Comparison of ENCODE assay signal across 8 cellular contexts in the genomic region with DNA sequence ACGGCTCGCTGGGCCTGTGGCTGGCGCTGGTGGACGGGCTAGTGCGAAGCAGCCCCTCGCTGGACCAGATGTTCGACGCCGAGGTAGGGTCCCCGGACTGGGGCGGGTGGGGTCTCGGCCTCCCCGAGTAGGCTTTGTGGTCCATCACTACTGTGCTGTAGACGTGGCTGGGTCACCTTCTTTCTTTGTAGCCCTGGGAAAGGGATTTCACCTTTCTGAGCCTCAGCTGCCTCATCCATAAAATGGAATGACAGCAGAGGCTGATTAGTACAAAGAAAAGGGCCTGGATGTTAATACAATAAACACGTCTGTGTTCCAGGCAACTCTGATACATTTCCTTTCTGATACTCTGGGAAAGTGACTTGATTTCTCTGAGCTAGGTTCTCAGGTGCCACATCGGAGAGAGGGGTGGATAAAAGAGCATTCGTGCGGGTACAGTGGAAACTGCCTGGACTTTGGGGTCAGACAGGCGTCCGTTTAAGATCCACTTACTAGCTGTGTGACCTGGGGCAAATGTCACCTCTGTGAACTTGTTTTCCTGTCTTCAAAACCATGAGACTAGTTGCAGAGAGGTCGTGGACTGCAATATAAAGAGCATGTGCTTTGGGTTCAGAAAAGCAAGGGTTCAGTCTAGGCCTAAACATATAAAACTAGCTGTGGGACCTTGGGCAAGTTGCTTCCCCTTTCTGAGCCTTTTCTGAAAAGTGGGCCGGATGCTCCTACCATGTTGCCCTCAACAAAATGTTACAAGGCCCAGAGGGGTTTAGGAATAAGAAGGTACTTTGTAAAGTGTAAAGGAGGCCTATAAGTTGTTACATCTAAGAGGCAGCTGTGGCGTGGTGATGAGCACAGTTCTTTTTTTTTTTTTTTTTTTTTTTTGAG. TPM values are rescaled to one million over a fixed set of nuclear protein-coding genes. Genes with fewer than 3 reads are reported as not detected.
DNase-seq lines count a peak whose midpoint lies in the region; ATAC-seq and TF ChIP-seq lines count a peak whose summit lies in the region.

No MANE protein-coding gene starts in this region.

- H3K9me3 ChIP-seq in heart left ventricle = no peaks in the 10 kb centered on the region
- no peaks in the 10 kb centered on the region for H3K9me3 ChIP-seq in ascending aorta
- H3K9me3 ChIP-seq in lower lobe of right lung = no peaks in the 10 kb centered on the region

- peaks cover 0 to 41% (median 38%) of the 10 kb centered on the region in 9 donors for H3K36me3 ChIP-seq in heart left ventricle
- H3K36me3 ChIP-seq in ascending aorta = peaks cover 24 to 34% of the 10 kb centered on the region in 2 donors
- peaks cover 37% of the 10 kb centered on the region for H3K36me3 ChIP-seq in lower lobe of right lung

- H3K27ac ChIP-seq in heart left ventricle (peak overlapping the region in 11 of 12 donors; percentile 92 to 98 (median 97)), ascending aorta (peak overlapping the region; percentile 95 to 96), lower lobe of right lung (peak overlapping the region; percentile 92)

- DNase-seq in heart left ventricle = no peak
- no peak for DNase-seq in Right ventricle myocardium superior
- no peak for DNase-seq in ascending aorta (ENCODE audit: low spot score in 2 of 2)
- DNase-seq in lower lobe of right lung = no peak
- DNase-seq in ureter (ENCODE audit: low spot score) = peak; percentile 38
- no peak for DNase-seq in activated CD4-positive, alpha-beta T cell treated with anti-CD3 and anti-CD28 coated beads for 1 hour
- no peak for DNase-seq in GM13977 (ENCODE audit: low spot score)

- intact Hi-C loops in heart left ventricle (cut with DNase I) (loop anchor here in 6 of 10 donors (1.0 to 5.0 kb wide), 7 partner anchors 37 to 73 kb away; a partner anchor contains a TSS), Right ventricle myocardium superior (cut with DNase I) (no loop called here), ascending aorta (cut with DNase I) (loop anchor here (1.0 to 2.0 kb wide), 6 partner anchors 8 to 72 kb away; no protein-coding TSS in a partner anchor), lower lobe of right lung (cut with DNase I) (no loop called here)

- H3K27me3 ChIP-seq in heart left ventricle = no peaks in the 10 kb centered on the region
- no peaks in the 10 kb centered on the region for H3K27me3 ChIP-seq in ascending aorta
- no peaks in the 10 kb centered on the region for H3K27me3 ChIP-seq in lower lobe of right lung (ENCODE audit: low read depth)

- H3K4me1 ChIP-seq in heart left ventricle (peaks cover 4 to 72% (median 26%) of the 10 kb centered on the region in 12 donors), ascending aorta (peaks cover 0 to 19% of the 10 kb centered on the region in 2 donors), lower lobe of right lung (peaks cover 74% of the 10 kb centered on the region)

- 25 to 33% (median 26%) methylated on average over 17 to 23 of the region's 23 CpGs for whole genome bisulfite sequencing in heart left ventricle, 4 donors

- ATAC-seq in heart left ventricle = no peak
- ATAC-seq in Right ventricle myocardium superior (ENCODE audit: poor library complexity) = no peak
- ATAC-seq in lower lobe of right lung = no peak
- no peak for ATAC-seq in GM18861 (IDR thresholded peaks at IDR 0.05; ENCODE audit: unreplicated experiment)

- TF ChIP-seq POLR2A in heart left ventricle (IDR thresholded peaks at IDR 0.05) = no peak

- peak overlapping the region; percentile 59 to 84 (median 72) for H3K4me3 ChIP-seq in heart left ventricle
- H3K4me3 ChIP-seq in ascending aorta = peak overlapping the region; percentile 73 to 75
- H3K4me3 ChIP-seq in lower lobe of right lung = peak overlapping the region; percentile 87

- TF ChIP-seq CTCF in heart left ventricle (IDR thresholded peaks at IDR 0.05) = no peak
- TF ChIP-seq CTCF in ascending aorta (IDR thresholded peaks at IDR 0.05) = no peak
- no peak for TF ChIP-seq CTCF in lower lobe of right lung (IDR thresholded peaks at IDR 0.05)
- no peak for TF ChIP-seq CTCF in GM13977 (IDR thresholded peaks at IDR 0.05; ENCODE audit: extremely low read depth, insufficient read depth, missing control alignments)

- in situ Hi-C loops in GM13977 (cut with MboI; ENCODE audit: low pct_unique_long_range_greater_than_20kb, low sequenced_read_pairs, unreplicated experiment) = no loop called here

RNA-seq across cellular contexts. Expression of a gene that starts 0.9 kb away (rescaled TPM):
- total RNA-seq in heart left ventricle (10 to 100 TPM; 16.4 to 54.0 (median 23.0) TPM), Right ventricle myocardium superior (25.3 TPM), ascending aorta (27.4 TPM), lower lobe of right lung (69.3 TPM), ureter (28.8 TPM)
- 10 to 100 TPM; 12.6 to 68.8 TPM for polyA plus RNA-seq in heart left ventricle

RNA-seq across cellular contexts. Expression of a gene that starts 14.3 kb away (rescaled TPM):
- total RNA-seq in heart left ventricle (1 to 10 TPM in 2 of 9 donors, under 1 TPM in 5, not detected in 2; 0.32 to 3.2 (median 0.76) TPM), Right ventricle myocardium superior (1.2 TPM), ascending aorta (not detected), lower lobe of right lung (not detected), ureter (1.2 TPM)
- polyA plus RNA-seq in heart left ventricle = 1 to 10 TPM in 1 of 2 donors, under 1 TPM in 1; 0.40 to 1.5 TPM

RNA-seq across cellular contexts. Expression of a gene that starts 15.6 kb away (rescaled TPM):
- total RNA-seq in heart left ventricle = 100 to 1,000 TPM in 2 of 9 donors, 10 to 100 TPM in 7; 62.1 to 140 (median 94.1) TPM
- polyA plus RNA-seq in heart left ventricle = 100 to 1,000 TPM in 1 of 2 donors, 10 to 100 TPM in 1; 44.3 to 139 TPM
- total RNA-seq in Right ventricle myocardium superior = 80.7 TPM
- total RNA-seq in ascending aorta = 63.8 TPM
- total RNA-seq in lower lobe of right lung = 259 TPM
- 215 TPM for total RNA-seq in ureter

RNA-seq across cellular contexts. Expression of a gene that starts 44.2 kb away (rescaled TPM):
- total RNA-seq in heart left ventricle (100 to 1,000 TPM; 209 to 395 (median 346) TPM), Right ventricle myocardium superior (350 TPM), ascending aorta (100 TPM), lower lobe of right lung (82.2 TPM), ureter (63.0 TPM)
- 100 to 1,000 TPM; 331 to 423 TPM for polyA plus RNA-seq in heart left ventricle

RNA-seq across cellular contexts. Expression of a gene that starts 52.1 kb away (rescaled TPM):
- 100 to 1,000 TPM; 124 to 224 (median 165) TPM for total RNA-seq in heart left ventricle
- 100 to 1,000 TPM; 106 to 175 TPM for polyA plus RNA-seq in heart left ventricle
- 113 TPM for total RNA-seq in Right ventricle myocardium superior
- total RNA-seq in ascending aorta = 142 TPM
- total RNA-seq in lower lobe of right lung = 78.7 TPM
- total RNA-seq in ureter = 94.3 TPM

Comparison
In these comparisons a context has a peak if more than half of its experiments do, and no peak if none do; other contexts are left out.
1. intact Hi-C loops: an anchor here in heart left ventricle (1.0 to 5.0 kb wide) and ascending aorta (1.0 to 2.0 kb wide); none called in Right ventricle myocardium superior and lower lobe of right lung.